20 cellular contexts compared by ENCODE assay signal in genomic region chr5:158639876-158640570, GRCh38.
DNase-seq lines count a peak whose midpoint lies in the region; FAIRE-seq and TF ChIP-seq lines count a peak whose summit lies in the region.
"Had no signal": no experiment of that assay in that cellular context is flagged by ENCODE, and none has a peak within 500 bp of the region (broad histone marks: within the 10 kb centered on the region; RNA-seq: fewer than 3 reads in every experiment).

No MANE protein-coding gene starts in this region.

- no peaks in the 10 kb centered on the region for H3K36me3 ChIP-seq in bronchial epithelial cell (ENCODE audit: control insufficient read depth, insufficient read depth, low read length)
- H3K36me3 ChIP-seq: BE2C, Peyer's patch had no signal

- peak; percentile 19 for DNase-seq in GM03348 (ENCODE audit: low spot score)
- DNase-seq in LHCN-M2 (ENCODE audit: low read depth): peak; percentile 13
- DNase-seq in bronchial epithelial cell (ENCODE audit: low read depth): peak; percentile 3
- DNase-seq in myocyte (ENCODE audit: low read depth): peak; percentile 60
- no peak for DNase-seq in SKM-1 (lab: John Stamatoyannopoulos, UW; ENCODE audit: unreplicated experiment)
- no peak for DNase-seq in NCI-H1417 treated with DMSO at 0.1 percent for 48 hours (lab: John Stamatoyannopoulos, UW)
- DNase-seq in NCI-H2196 treated with DMSO at 0.1 percent for 48 hours (lab: John Stamatoyannopoulos, UW; ENCODE audit: unreplicated experiment): no peak
- DNase-seq: activated CD4-positive, alpha-beta memory T cell treated with anti-CD3 and anti-CD28 coated beads for 36 hours; activated naive CD4-positive, alpha-beta T cell treated with anti-CD3 and anti-CD28 coated beads, Interleukin-2, amount 50 U/mL, for 16 hours; activated T-cell treated with anti-CD3 and anti-CD28 coated beads, Interleukin-2, amount 50 U/mL, for 24 hours; BE2C; cortex of kidney; glutamatergic neuron; MM.1S; naive B cell; NCI-H2107; Peyer's patch; stimulated activated CD4-positive, alpha-beta T cell treated with anti-CD3 and anti-CD28 coated beads, Interleukin-4, amount 100 ng/mL, for 1 hour had no signal

- H3K27me3 ChIP-seq in bronchial epithelial cell (ENCODE audit: control insufficient read depth, insufficient read depth, low read length): no peaks in the 10 kb centered on the region
- H3K27me3 ChIP-seq: BE2C, Peyer's patch had no signal

- FAIRE-seq in bronchial epithelial cell (lab: Jason Lieb, UNC): no peak
- FAIRE-seq: D721Med had no signal

- no peak for TF ChIP-seq CTCF in bronchial epithelial cell (IDR thresholded peaks at IDR 0.05; ENCODE audit: insufficient read depth, low read length, severe bottlenecking)

- H3K4me3 ChIP-seq in bronchial epithelial cell (ENCODE audit: low read depth, low read length): no peak overlapping the region
- H3K4me3 ChIP-seq: lung, Peyer's patch had no signal

Comparison
In these comparisons a context has a peak if more than half of its experiments do, and no peak if none do; other contexts are left out.
1. DNase-seq: peak in GM03348 (single experiment), LHCN-M2 (single experiment), bronchial epithelial cell (single experiment) and myocyte (single experiment); none in SKM-1 (single experiment), NCI-H1417 treated with DMSO at 0.1 percent for 48 hours (single experiment) and NCI-H2196 treated with DMSO at 0.1 percent for 48 hours (single experiment).